In genomic region chr1:108108119-108108518, GRCh38 we compare ENCODE assay signal across 17 cellular contexts.
"Had no signal": no experiment of that assay in that cellular context is flagged by ENCODE, and none has a peak within 500 bp of the region (broad histone marks: within the 10 kb centered on the region; RNA-seq: fewer than 3 reads in every experiment).

No MANE protein-coding gene starts in this region.

- DNase-seq: MM.1S, NCI-H1092 treated with DMSO at 0.1 percent for 48 hours, NCI-H1436, NCI-H187, NCI-H2029, NCI-H2081 treated with DMSO at 0.1 percent for 48 hours, NCI-H2171, NCI-H446, NCI-H510A, NCI-H524 treated with DMSO at 0.1 percent for 48 hours, NCI-H69, NCI-H774, SHP77 had no signal

- H3K9ac ChIP-seq: KMS-11 had no signal

- H3K4me2 ChIP-seq: KMS-11 had no signal

- ATAC-seq: HepG2, Panc1 had no signal

- H3K27ac ChIP-seq: KMS-11, RWPE1 had no signal
